Comparison of ENCODE assay signal across 27 cellular contexts in the genomic region with DNA sequence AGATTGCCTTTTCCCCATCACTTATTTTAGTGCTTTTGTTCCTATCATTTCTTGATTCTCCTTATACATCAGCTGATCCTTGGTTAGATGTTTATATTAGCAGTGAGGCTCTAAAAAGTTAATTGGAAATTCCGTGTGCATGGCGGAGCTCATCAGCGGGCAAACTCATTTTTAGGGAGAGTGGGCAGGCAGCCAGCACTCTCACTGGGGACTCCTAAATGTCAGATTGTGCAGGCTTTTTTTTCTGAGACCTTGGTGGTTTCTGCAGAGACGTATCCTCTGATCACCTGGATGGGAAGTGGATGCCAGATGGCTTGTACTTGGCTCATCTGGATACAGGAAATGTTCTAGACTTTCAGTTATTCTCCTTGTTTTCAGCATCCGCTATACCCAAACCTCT. TPM values are rescaled to one million over a fixed set of nuclear protein-coding genes. Genes with fewer than 3 reads are reported as not detected.
A peak's percentile ranks its signal among the peaks of the same experiment; 100 is the strongest.
DNase-seq lines count a peak whose midpoint lies in the region; ATAC-seq and TF ChIP-seq lines count a peak whose summit lies in the region.
"Had no signal": no experiment of that assay in that cellular context is flagged by ENCODE, and none has a peak within 500 bp of the region (broad histone marks: within the 10 kb centered on the region; RNA-seq: fewer than 3 reads in every experiment).

No MANE protein-coding gene starts in this region.

- peaks cover 9% of the 10 kb centered on the region for H3K4me1 Mint-ChIP-seq in nephron
- peaks cover 2% of the 10 kb centered on the region for H3K4me1 Mint-ChIP-seq in mesothelial cell of epicardium

- H3K4me3 Mint-ChIP-seq in nephron (no peak overlapping the region), mesothelial cell of epicardium (no peak overlapping the region)
- H3K4me3 Mint-ChIP-seq: CD4-positive, alpha-beta T cell; H9 had no signal

- H3K9me3 Mint-ChIP-seq in nephron (peaks cover 2% of the 10 kb centered on the region), mesothelial cell of epicardium (no peaks in the 10 kb centered on the region)
- H3K9me3 Mint-ChIP-seq: activated T-helper 2 cell treated with anti-CD3 and anti-CD28 coated beads, Interferon-gamma antibody, Interleukin-2, Interleukin-4, amounts not matched to agents 10 μg/mL and 5 μg/mL and 100 μg/mL, durations not matched to agents 14 hours and 24 hours and 36 hours; CD4-positive, alpha-beta T cell; H9 had no signal

- peaks cover 6% of the 10 kb centered on the region for H3K27me3 Mint-ChIP-seq in nephron (ENCODE audit: low read depth)
- no peaks in the 10 kb centered on the region for H3K27me3 Mint-ChIP-seq in mesothelial cell of epicardium (ENCODE audit: low read depth)
- H3K27me3 Mint-ChIP-seq: CD4-positive, alpha-beta T cell had no signal

- in situ Hi-C loops in G401 (cut with HindIII; ENCODE audit: low sequenced_read_pairs), result no loop called here

- DNase-seq in NCI-H1092 treated with DMSO at 0.1 percent for 48 hours (lab: John Stamatoyannopoulos, UW), result peak; percentile 36
- DNase-seq in NCI-H1092 (lab: John Stamatoyannopoulos, UW), result no peak
- DNase-seq in G401 (ENCODE audit: low spot score), result peak; percentile 36
- DNase-seq in NCI-H2171 (lab: John Stamatoyannopoulos, UW), result peak; percentile 92
- DNase-seq in NK-92 treated with Interleukin-12 subunit alpha and Interleukin-12 subunit beta, amount 100 ng/mL, for 24 hours (lab: John Stamatoyannopoulos, UW), result no peak
- no peak for DNase-seq in mesothelial cell of epicardium (ENCODE audit: low spot score in 2 of 2, unreplicated experiment in 2 of 2)
- DNase-seq: 8988T; activated CD4-positive, alpha-beta T cell treated with anti-CD3 and anti-CD28 coated beads for 4 hours; activated naive CD4-positive, alpha-beta T cell treated with anti-CD3 and anti-CD28 coated beads, Interleukin-2, amount 50 U/mL, for 16 hours; amygdala; CD4-positive, alpha-beta T cell; effector CD4-positive, alpha-beta T cell; gastrocnemius medialis; H9; left colon; NCI-H1436 treated with DMSO at 0.1 percent for 48 hours; NCI-H748 treated with DMSO at 0.1 percent for 48 hours; posterior cingulate gyrus; right cardiac atrium; RPMI8226; SJCRH30; stimulated activated CD4-positive, alpha-beta T cell treated with anti-CD3 and anti-CD28 coated beads, Interleukin-2, amount 100 ng/mL, for 24 hours; stimulated activated naive CD8-positive, alpha-beta T cell treated with anti-CD3 and anti-CD28 coated beads, Interleukin-15, Interleukin-2, amounts not matched to agents 100 U/mL and 50 U/mL, for 24 hours; SW 1271 had no signal

- H3K36me3 Mint-ChIP-seq in nephron (ENCODE audit: low read depth) (no peaks in the 10 kb centered on the region), mesothelial cell of epicardium (no peaks in the 10 kb centered on the region)

- no peak for TF ChIP-seq CTCF in nephron (IDR thresholded peaks at IDR 0.05; ENCODE audit: unreplicated experiment in 3 of 3)
- TF ChIP-seq CTCF in mesothelial cell of epicardium (IDR thresholded peaks at IDR 0.05; ENCODE audit: unreplicated experiment), result no peak

- H3K27ac Mint-ChIP-seq in nephron, result peak overlapping the region in 2 of 3 experiments; percentile 0 to 22
- no peak overlapping the region for H3K27ac Mint-ChIP-seq in mesothelial cell of epicardium
- H3K27ac Mint-ChIP-seq: activated T-helper 2 cell treated with anti-CD3 and anti-CD28 coated beads, Interferon-gamma antibody, Interleukin-2, Interleukin-4, amounts not matched to agents 10 μg/mL and 5 μg/mL and 100 μg/mL, durations not matched to agents 14 hours and 24 hours and 36 hours; CD4-positive, alpha-beta T cell had no signal

- ATAC-seq in HG03139 (IDR thresholded peaks at IDR 0.05; ENCODE audit: unreplicated experiment), result no peak
- ATAC-seq: gastrocnemius medialis; left colon; right cardiac atrium; stimulated activated naive CD8-positive, alpha-beta T cell treated with anti-CD3 and anti-CD28 coated beads, Interleukin-15, Interleukin-2, amounts not matched to agents 100 U/mL and 50 U/mL, for 24 hours had no signal

RNA-seq across cellular contexts. Expression of a gene that starts 43.7 kb away (rescaled TPM):
- total RNA-seq in G401 (2014; rRNA removed; shearing (Covaris generic)), result 19.1 and 33.2 TPM in 2 replicates
- total RNA-seq in mesothelial cell of epicardium, result 30.9 to 33.9 TPM (median 31.5 TPM) in 3 replicates

Comparison
In these comparisons a context has a peak if more than half of its experiments do, and no peak if none do; other contexts are left out.
1. DNase-seq: peak in NCI-H1092 treated with DMSO at 0.1 percent for 48 hours (single experiment), G401 (single experiment) and NCI-H2171 (single experiment); none in NCI-H1092 (single experiment), NK-92 treated with Interleukin-12 subunit alpha and Interleukin-12 subunit beta, amount 100 ng/mL, for 24 hours (single experiment) and mesothelial cell of epicardium (0 of 2).